In genomic region chr20:58888521-58889333, GRCh38 we compare ENCODE assay signal across 1 cellular context.
TF ChIP-seq lines count a peak whose summit lies in the region.

No MANE protein-coding gene starts in this region.

TF ChIP-seq in K562, 482 proteins besides CTCF, POLR2A, EP300 and RAD21 (continued from another document and continues in another):
- TF ChIP-seq, protein P1, sequence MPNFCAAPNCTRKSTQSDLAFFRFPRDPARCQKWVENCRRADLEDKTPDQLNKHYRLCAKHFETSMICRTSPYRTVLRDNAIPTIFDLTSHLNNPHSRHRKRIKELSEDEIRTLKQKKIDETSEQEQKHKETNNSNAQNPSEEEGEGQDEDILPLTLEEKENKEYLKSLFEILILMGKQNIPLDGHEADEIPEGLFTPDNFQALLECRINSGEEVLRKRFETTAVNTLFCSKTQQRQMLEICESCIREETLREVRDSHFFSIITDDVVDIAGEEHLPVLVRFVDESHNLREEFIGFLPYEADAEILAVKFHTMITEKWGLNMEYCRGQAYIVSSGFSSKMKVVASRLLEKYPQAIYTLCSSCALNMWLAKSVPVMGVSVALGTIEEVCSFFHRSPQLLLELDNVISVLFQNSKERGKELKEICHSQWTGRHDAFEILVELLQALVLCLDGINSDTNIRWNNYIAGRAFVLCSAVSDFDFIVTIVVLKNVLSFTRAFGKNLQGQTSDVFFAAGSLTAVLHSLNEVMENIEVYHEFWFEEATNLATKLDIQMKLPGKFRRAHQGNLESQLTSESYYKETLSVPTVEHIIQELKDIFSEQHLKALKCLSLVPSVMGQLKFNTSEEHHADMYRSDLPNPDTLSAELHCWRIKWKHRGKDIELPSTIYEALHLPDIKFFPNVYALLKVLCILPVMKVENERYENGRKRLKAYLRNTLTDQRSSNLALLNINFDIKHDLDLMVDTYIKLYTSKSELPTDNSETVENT (CRISPR knock-in tag; IDR thresholded peaks at IDR 0.05) = peak; percentile 24; the same call in 1 of the 2 replicates
- no peak for TF ChIP-seq PTBP1 (IDR thresholded peaks at IDR 0.05; ENCODE audit: low read depth, low read length)
- TF ChIP-seq JUN (IDR thresholded peaks at IDR 0.05; ENCODE audit: borderline replicate concordance, low read depth, low read length) = no peak
- no peak for TF ChIP-seq JUN (CRISPR knock-in tag; IDR thresholded peaks at IDR 0.05; ENCODE audit: borderline replicate concordance)
- TF ChIP-seq, protein P2, sequence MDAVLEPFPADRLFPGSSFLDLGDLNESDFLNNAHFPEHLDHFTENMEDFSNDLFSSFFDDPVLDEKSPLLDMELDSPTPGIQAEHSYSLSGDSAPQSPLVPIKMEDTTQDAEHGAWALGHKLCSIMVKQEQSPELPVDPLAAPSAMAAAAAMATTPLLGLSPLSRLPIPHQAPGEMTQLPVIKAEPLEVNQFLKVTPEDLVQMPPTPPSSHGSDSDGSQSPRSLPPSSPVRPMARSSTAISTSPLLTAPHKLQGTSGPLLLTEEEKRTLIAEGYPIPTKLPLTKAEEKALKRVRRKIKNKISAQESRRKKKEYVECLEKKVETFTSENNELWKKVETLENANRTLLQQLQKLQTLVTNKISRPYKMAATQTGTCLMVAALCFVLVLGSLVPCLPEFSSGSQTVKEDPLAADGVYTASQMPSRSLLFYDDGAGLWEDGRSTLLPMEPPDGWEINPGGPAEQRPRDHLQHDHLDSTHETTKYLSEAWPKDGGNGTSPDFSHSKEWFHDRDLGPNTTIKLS (IDR thresholded peaks at IDR 0.05; ENCODE audit: borderline replicate concordance, low read depth) = no peak
- no peak for TF ChIP-seq USF2 (CRISPR knock-in tag; IDR thresholded peaks at IDR 0.05)
- no peak for TF ChIP-seq WHSC1 (IDR thresholded peaks at IDR 0.05; ENCODE audit: low read length)
- TF ChIP-seq ELF2 (CRISPR knock-in tag; IDR thresholded peaks at IDR 0.05) = no peak
- TF ChIP-seq TEAD4 (IDR thresholded peaks at IDR 0.05; ENCODE audit: low read length) = no peak
- TF ChIP-seq TEAD4 (CRISPR knock-in tag; IDR thresholded peaks at IDR 0.05; ENCODE audit: borderline replicate concordance) = no peak
- TF ChIP-seq ZNF146 (CRISPR knock-in tag; IDR thresholded peaks at IDR 0.05; ENCODE audit: unreplicated experiment) = no peak
- TF ChIP-seq, protein P3, sequence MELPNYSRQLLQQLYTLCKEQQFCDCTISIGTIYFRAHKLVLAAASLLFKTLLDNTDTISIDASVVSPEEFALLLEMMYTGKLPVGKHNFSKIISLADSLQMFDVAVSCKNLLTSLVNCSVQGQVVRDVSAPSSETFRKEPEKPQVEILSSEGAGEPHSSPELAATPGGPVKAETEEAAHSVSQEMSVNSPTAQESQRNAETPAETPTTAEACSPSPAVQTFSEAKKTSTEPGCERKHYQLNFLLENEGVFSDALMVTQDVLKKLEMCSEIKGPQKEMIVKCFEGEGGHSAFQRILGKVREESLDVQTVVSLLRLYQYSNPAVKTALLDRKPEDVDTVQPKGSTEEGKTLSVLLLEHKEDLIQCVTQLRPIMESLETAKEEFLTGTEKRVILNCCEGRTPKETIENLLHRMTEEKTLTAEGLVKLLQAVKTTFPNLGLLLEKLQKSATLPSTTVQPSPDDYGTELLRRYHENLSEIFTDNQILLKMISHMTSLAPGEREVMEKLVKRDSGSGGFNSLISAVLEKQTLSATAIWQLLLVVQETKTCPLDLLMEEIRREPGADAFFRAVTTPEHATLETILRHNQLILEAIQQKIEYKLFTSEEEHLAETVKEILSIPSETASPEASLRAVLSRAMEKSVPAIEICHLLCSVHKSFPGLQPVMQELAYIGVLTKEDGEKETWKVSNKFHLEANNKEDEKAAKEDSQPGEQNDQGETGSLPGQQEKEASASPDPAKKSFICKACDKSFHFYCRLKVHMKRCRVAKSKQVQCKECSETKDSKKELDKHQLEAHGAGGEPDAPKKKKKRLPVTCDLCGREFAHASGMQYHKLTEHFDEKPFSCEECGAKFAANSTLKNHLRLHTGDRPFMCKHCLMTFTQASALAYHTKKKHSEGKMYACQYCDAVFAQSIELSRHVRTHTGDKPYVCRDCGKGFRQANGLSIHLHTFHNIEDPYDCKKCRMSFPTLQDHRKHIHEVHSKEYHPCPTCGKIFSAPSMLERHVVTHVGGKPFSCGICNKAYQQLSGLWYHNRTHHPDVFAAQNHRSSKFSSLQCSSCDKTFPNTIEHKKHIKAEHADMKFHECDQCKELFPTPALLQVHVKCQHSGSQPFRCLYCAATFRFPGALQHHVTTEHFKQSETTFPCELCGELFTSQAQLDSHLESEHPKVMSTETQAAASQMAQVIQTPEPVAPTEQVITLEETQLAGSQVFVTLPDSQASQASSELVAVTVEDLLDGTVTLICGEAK (IDR thresholded peaks at IDR 0.05) = no peak
- TF ChIP-seq, protein P3 (CRISPR knock-in tag; IDR thresholded peaks at IDR 0.05) = no peak
- no peak for TF ChIP-seq ARID4B (CRISPR knock-in tag; IDR thresholded peaks at IDR 0.05)
- TF ChIP-seq ZNF232 (CRISPR knock-in tag; IDR thresholded peaks at IDR 0.05) = no peak
- TF ChIP-seq ZNF212 (CRISPR knock-in tag; IDR thresholded peaks at IDR 0.05) = no peak
- TF ChIP-seq SIRT6 (IDR thresholded peaks at IDR 0.05; ENCODE audit: low read depth, low read length) = no peak
- TF ChIP-seq, protein P4, sequence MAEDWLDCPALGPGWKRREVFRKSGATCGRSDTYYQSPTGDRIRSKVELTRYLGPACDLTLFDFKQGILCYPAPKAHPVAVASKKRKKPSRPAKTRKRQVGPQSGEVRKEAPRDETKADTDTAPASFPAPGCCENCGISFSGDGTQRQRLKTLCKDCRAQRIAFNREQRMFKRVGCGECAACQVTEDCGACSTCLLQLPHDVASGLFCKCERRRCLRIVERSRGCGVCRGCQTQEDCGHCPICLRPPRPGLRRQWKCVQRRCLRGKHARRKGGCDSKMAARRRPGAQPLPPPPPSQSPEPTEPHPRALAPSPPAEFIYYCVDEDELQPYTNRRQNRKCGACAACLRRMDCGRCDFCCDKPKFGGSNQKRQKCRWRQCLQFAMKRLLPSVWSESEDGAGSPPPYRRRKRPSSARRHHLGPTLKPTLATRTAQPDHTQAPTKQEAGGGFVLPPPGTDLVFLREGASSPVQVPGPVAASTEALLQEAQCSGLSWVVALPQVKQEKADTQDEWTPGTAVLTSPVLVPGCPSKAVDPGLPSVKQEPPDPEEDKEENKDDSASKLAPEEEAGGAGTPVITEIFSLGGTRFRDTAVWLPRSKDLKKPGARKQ (CRISPR knock-in tag; IDR thresholded peaks at IDR 0.05) = no peak
- no peak for TF ChIP-seq ELF4 (CRISPR knock-in tag; IDR thresholded peaks at IDR 0.05)
- no peak for TF ChIP-seq ZNF75A (CRISPR knock-in tag; IDR thresholded peaks at IDR 0.05)
- no peak for TF ChIP-seq FOSL1 (tag; conservative IDR thresholded peaks at IDR 0.05)
- TF ChIP-seq SMARCC2 (IDR thresholded peaks at IDR 0.05; ENCODE audit: low read depth) = no peak
- no peak for TF ChIP-seq ZNF77 (CRISPR knock-in tag; IDR thresholded peaks at IDR 0.05)
- no peak for TF ChIP-seq FUS (optimal IDR thresholded peaks at IDR 0.05; ENCODE audit: low read depth, low read length)
- TF ChIP-seq RBFOX2 (IDR thresholded peaks at IDR 0.05; ENCODE audit: low read depth, low read length) = peak; percentile 93
- no peak for TF ChIP-seq ZHX1 (conservative IDR thresholded peaks at IDR 0.05; ENCODE audit: low read length)
- TF ChIP-seq NELFE (IDR thresholded peaks at IDR 0.05; ENCODE audit: insufficient read depth, insufficient read length) = peak; percentile 73
- no peak for TF ChIP-seq CBFA2T2 (conservative IDR thresholded peaks at IDR 0.05)
- TF ChIP-seq NUFIP1 (IDR thresholded peaks at IDR 0.05; ENCODE audit: partially characterized antibody) = no peak
- peak; percentile 92; the same call in 1 of the 2 replicates for TF ChIP-seq ATF7 (IDR thresholded peaks at IDR 0.05)
- no peak; the same call in 1 of the 2 replicates for TF ChIP-seq JUND (IDR thresholded peaks at IDR 0.05; ENCODE audit: borderline replicate concordance, low read depth, low read length)
- no peak for TF ChIP-seq JUND (tag; IDR thresholded peaks at IDR 0.05; ENCODE audit: borderline replicate concordance, low read depth, low read length)
- TF ChIP-seq POLR2H (tag; IDR thresholded peaks at IDR 0.05; ENCODE audit: low read depth) = peak; percentile 92
- no peak for TF ChIP-seq PURB (CRISPR knock-in tag; IDR thresholded peaks at IDR 0.05; ENCODE audit: low read depth)
- no peak for TF ChIP-seq DMBX1 (CRISPR knock-in tag; IDR thresholded peaks at IDR 0.05; ENCODE audit: borderline replicate concordance)
- TF ChIP-seq ZBTB8A (IDR thresholded peaks at IDR 0.05; ENCODE audit: partially characterized antibody) = no peak
- no peak for TF ChIP-seq MXD1 (CRISPR knock-in tag; IDR thresholded peaks at IDR 0.05; ENCODE audit: borderline replicate concordance, poor library complexity, severe bottlenecking)
